2 cellular contexts compared by ENCODE assay signal in the genomic region with DNA sequence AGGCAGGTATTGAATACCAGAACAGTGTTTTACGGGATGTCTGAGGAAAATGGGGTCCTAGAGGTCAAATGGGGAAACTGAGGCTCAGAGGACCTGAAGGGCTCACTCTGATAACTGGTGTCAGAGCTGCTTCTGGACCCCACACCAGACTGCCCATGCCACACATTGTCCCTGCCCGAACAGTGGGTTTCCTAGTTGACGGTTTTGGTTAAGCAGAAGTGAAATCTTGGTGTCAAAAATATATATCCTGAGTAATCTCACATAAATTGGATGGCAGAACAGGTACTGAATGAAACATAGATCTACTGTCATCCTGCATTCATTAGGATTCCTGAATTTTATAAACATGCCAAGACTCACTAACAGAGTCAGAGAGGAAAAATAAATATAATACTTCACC.
A peak's percentile ranks its signal among the peaks of the same experiment; 100 is the strongest.
TF ChIP-seq lines count a peak whose summit lies in the region.

No MANE protein-coding gene starts in this region.

TF ChIP-seq in GM12891, 5 proteins besides CTCF, POLR2A, EP300 and RAD21:
- TF ChIP-seq POLR2AphosphoS5 (IDR thresholded peaks at IDR 0.05; ENCODE audit: low read depth, low read length) (no peak), SPI1 (IDR thresholded peaks at IDR 0.05; ENCODE audit: low read depth, low read length) (peak; percentile 74), PAX5 (IDR thresholded peaks at IDR 0.05; ENCODE audit: insufficient read depth, low read length, severe bottlenecking) (no peak)

TF ChIP-seq in GM12878, 131 proteins besides CTCF, POLR2A, EP300 and RAD21:
- TF ChIP-seq, protein P1, sequence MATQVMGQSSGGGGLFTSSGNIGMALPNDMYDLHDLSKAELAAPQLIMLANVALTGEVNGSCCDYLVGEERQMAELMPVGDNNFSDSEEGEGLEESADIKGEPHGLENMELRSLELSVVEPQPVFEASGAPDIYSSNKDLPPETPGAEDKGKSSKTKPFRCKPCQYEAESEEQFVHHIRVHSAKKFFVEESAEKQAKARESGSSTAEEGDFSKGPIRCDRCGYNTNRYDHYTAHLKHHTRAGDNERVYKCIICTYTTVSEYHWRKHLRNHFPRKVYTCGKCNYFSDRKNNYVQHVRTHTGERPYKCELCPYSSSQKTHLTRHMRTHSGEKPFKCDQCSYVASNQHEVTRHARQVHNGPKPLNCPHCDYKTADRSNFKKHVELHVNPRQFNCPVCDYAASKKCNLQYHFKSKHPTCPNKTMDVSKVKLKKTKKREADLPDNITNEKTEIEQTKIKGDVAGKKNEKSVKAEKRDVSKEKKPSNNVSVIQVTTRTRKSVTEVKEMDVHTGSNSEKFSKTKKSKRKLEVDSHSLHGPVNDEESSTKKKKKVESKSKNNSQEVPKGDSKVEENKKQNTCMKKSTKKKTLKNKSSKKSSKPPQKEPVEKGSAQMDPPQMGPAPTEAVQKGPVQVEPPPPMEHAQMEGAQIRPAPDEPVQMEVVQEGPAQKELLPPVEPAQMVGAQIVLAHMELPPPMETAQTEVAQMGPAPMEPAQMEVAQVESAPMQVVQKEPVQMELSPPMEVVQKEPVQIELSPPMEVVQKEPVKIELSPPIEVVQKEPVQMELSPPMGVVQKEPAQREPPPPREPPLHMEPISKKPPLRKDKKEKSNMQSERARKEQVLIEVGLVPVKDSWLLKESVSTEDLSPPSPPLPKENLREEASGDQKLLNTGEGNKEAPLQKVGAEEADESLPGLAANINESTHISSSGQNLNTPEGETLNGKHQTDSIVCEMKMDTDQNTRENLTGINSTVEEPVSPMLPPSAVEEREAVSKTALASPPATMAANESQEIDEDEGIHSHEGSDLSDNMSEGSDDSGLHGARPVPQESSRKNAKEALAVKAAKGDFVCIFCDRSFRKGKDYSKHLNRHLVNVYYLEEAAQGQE (IDR thresholded peaks at IDR 0.05; ENCODE audit: low read depth, low read length), result no peak
- peak; percentile 62; the same call in 1 of the 2 replicates for TF ChIP-seq SPI1 (IDR thresholded peaks at IDR 0.05; ENCODE audit: borderline replicate concordance, insufficient read depth, low read depth, low read length)
